ENCODE assay signal across 9 cellular contexts in the genomic region with DNA sequence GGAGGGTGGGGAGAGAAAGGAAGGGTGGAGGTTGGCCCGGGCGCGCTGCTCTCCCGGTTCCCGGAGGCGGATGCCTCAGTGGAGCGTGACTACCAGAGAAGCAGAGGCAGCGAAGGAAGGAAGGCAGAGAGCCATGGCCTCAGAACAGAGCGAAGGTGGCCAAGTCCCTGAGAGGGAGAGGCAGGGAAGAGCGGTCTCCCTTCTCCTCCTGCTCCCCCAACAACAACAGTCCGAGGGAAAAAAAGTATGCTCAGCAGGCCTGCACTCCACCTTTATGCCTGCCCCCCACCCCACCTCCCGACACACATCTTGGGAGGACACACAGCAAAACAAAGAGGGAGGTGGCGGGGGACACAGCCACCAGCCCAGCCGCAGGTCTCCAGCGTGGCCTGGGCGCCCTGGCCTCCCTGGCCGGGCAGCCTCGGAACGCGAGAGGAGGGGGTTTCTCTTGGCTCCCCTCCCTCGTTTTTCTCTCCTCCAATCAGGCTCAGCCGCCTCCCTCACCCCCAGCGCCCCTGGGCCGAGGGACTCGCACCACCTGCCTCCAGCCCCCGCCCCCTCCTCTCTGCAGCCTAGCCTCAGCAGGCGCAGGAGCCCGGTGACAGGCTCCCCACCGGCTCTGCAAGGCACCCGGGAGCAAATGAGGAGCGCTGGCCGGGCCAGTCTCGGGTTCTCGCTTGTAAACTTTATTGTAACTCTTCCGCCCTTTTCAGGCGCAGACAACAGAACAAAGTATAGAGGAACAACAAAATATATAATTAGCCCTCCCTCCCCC. TPM values are rescaled to one million over a fixed set of nuclear protein-coding genes. Genes with fewer than 3 reads are reported as not detected.
A peak's percentile ranks its signal among the peaks of the same experiment; 100 is the strongest.
DNase-seq lines count a peak whose midpoint lies in the region; ATAC-seq, FAIRE-seq and TF ChIP-seq lines count a peak whose summit lies in the region.
"Had no signal": no experiment of that assay in that cellular context is flagged by ENCODE, and none has a peak within 500 bp of the region (broad histone marks: within the 10 kb centered on the region; RNA-seq: fewer than 3 reads in every experiment).

No MANE protein-coding gene starts in this region.

- peaks cover 19% of the 10 kb centered on the region for H3K79me2 ChIP-seq in endothelial cell of umbilical vein (ENCODE audit: control insufficient read depth, insufficient read depth, low read length)

- intact Hi-C loops in endothelial cell of umbilical vein (cut with micrococcal nuclease) (loop anchor here (1.0 kb wide), 1 partner anchor 8 kb away; a partner anchor contains a TSS), Right ventricle myocardium inferior (cut with DNase I) (loop anchor here (10.0 kb wide), 1 partner anchor 587 kb away; no protein-coding TSS in a partner anchor)

- peak overlapping the region; percentile 66 for H3K27ac ChIP-seq in endothelial cell of umbilical vein (ENCODE audit: insufficient read depth, low read depth, low read length)

- DNase-seq in T-helper 2 cell treated with Interferon-gamma antibody and Interleukin-4, amounts not matched to agents 5 μg/mL and 100 μg/mL, for 36 hours (ENCODE audit: low spot score) = no peak
- no peak for DNase-seq in T-helper 2 cell
- DNase-seq in NCI-H748 treated with DMSO at 0.1 percent for 48 hours (lab: John Stamatoyannopoulos, UW) = peak; percentile 51
- DNase-seq in endothelial cell of umbilical vein (ENCODE audit: low read depth, low spot score) = peak; percentile 39
- no peak for DNase-seq in stimulated activated naive CD8-positive, alpha-beta T cell treated with anti-CD3 and anti-CD28 coated beads, Interleukin-15, amount 100 ng/mL, for 72 hours
- no peak for DNase-seq in Right ventricle myocardium inferior (ENCODE audit: missing footprints)

- H3K9me3 ChIP-seq in endothelial cell of umbilical vein (replicated peaks; ENCODE audit: control insufficient read depth, insufficient read depth, low read length) = no peaks in the 10 kb centered on the region

- no peaks in the 10 kb centered on the region for H3K9me3 Mint-ChIP-seq in T-helper 2 cell treated with Interferon-gamma antibody and Interleukin-4, amounts not matched to agents 5 μg/mL and 100 μg/mL, for 36 hours
- no peaks in the 10 kb centered on the region for H3K9me3 Mint-ChIP-seq in stimulated activated naive CD8-positive, alpha-beta T cell treated with anti-CD3 and anti-CD28 coated beads, Interleukin-15, amount 100 ng/mL, for 72 hours

- H3K9me1 ChIP-seq in endothelial cell of umbilical vein (replicated peaks; ENCODE audit: control insufficient read depth, extremely low read depth, insufficient read depth, low read length) = no peaks in the 10 kb centered on the region

- peaks cover 3% of the 10 kb centered on the region for H3K36me3 Mint-ChIP-seq in T-helper 2 cell treated with Interferon-gamma antibody and Interleukin-4, amounts not matched to agents 5 μg/mL and 100 μg/mL, for 36 hours (ENCODE audit: low read depth)

- H3K4me2 ChIP-seq in endothelial cell of umbilical vein (ENCODE audit: insufficient read depth, low read length) = peak overlapping the region; percentile 85

- POLR2A ChIA-PET in endothelial cell of umbilical vein (lab: Charles Lee) = interaction anchor here (1.4 kb wide), 1 partner anchor 14 kb away, joined by 4 read pairs; no protein-coding TSS in a partner anchor

- peaks cover 22% of the 10 kb centered on the region for H3K4me1 Mint-ChIP-seq in T-helper 2 cell treated with Interferon-gamma antibody and Interleukin-4, amounts not matched to agents 5 μg/mL and 100 μg/mL, for 36 hours (ENCODE audit: low read depth)
- peaks cover 50% of the 10 kb centered on the region for H3K4me1 Mint-ChIP-seq in stimulated activated naive CD8-positive, alpha-beta T cell treated with anti-CD3 and anti-CD28 coated beads, Interleukin-15, amount 100 ng/mL, for 72 hours

- peak; percentile 35 for FAIRE-seq in endothelial cell of umbilical vein (lab: Jason Lieb, UNC)

- peak overlapping the region; percentile 49 for H3K9ac ChIP-seq in endothelial cell of umbilical vein (replicated peaks; ENCODE audit: extremely low read depth, insufficient read depth, low read length)

- peak; percentile 31 for ATAC-seq in stimulated activated naive CD8-positive, alpha-beta T cell treated with anti-CD3 and anti-CD28 coated beads, Interleukin-15, amount 100 ng/mL, for 72 hours
- ATAC-seq in HG02642 (IDR thresholded peaks at IDR 0.05; ENCODE audit: poor library complexity, unreplicated experiment) (no peak), HG02981 (IDR thresholded peaks at IDR 0.05; ENCODE audit: unreplicated experiment) (no peak), Right ventricle myocardium inferior (no peak)

- H3K4me1 ChIP-seq in endothelial cell of umbilical vein (ENCODE audit: control insufficient read depth, extremely low read depth, insufficient read depth, low read length) = peaks cover 31% of the 10 kb centered on the region

- peaks cover 17 to 23% of the 10 kb centered on the region in 2 experiments for H3K27me3 ChIP-seq in endothelial cell of umbilical vein (ENCODE audit: control insufficient read depth in 2 of 2, insufficient read depth in 2 of 2, low read length in 2 of 2)

- H3K36me3 ChIP-seq in endothelial cell of umbilical vein (ENCODE audit: control insufficient read depth in 2 of 2, extremely low read depth in 1 of 2, insufficient read depth in 2 of 2, low read length in 2 of 2) = no peaks in the 10 kb centered on the region

- peaks cover 84% of the 10 kb centered on the region for H3K27me3 Mint-ChIP-seq in T-helper 2 cell treated with Interferon-gamma antibody and Interleukin-4, amounts not matched to agents 5 μg/mL and 100 μg/mL, for 36 hours (ENCODE audit: low read depth)
- peaks cover 96% of the 10 kb centered on the region for H3K27me3 Mint-ChIP-seq in stimulated activated naive CD8-positive, alpha-beta T cell treated with anti-CD3 and anti-CD28 coated beads, Interleukin-15, amount 100 ng/mL, for 72 hours

- CTCF ChIA-PET in endothelial cell of umbilical vein (lab: Charles Lee) = interaction anchor here (1.2 to 1.5 kb wide), 3 partner anchors 18 to 481 kb away, joined by 4 to 12 read pairs (median 6); no protein-coding TSS in a partner anchor

- H3K27ac Mint-ChIP-seq in T-helper 2 cell treated with Interferon-gamma antibody and Interleukin-4, amounts not matched to agents 5 μg/mL and 100 μg/mL, for 36 hours = peak overlapping the region; percentile 57
- no peak overlapping the region for H3K27ac Mint-ChIP-seq in stimulated activated naive CD8-positive, alpha-beta T cell treated with anti-CD3 and anti-CD28 coated beads, Interleukin-15, amount 100 ng/mL, for 72 hours

- no peak for TF ChIP-seq CTCF in endothelial cell of umbilical vein (IDR thresholded peaks at IDR 0.05; ENCODE audit: extremely low read depth in 1 of 2, insufficient read depth in 1 of 2, low read depth in 1 of 2, low read length in 2 of 2)

- peak overlapping the region; percentile 36 to 70 (median 52) for H3K4me3 ChIP-seq in endothelial cell of umbilical vein (replicated peaks in 1 of 3; ENCODE audit: insufficient read depth in 1 of 3, low read depth in 1 of 3, low read length in 3 of 3)

- dilution Hi-C loops in endothelial cell of umbilical vein (cut with MboI; ENCODE audit: extremely low pct_ligation_motif_present, low sequenced_read_pairs) = no loop called here

- peak overlapping the region; percentile 90 for H3K4me3 Mint-ChIP-seq in T-helper 2 cell treated with Interferon-gamma antibody and Interleukin-4, amounts not matched to agents 5 μg/mL and 100 μg/mL, for 36 hours
- H3K4me3 Mint-ChIP-seq in stimulated activated naive CD8-positive, alpha-beta T cell treated with anti-CD3 and anti-CD28 coated beads, Interleukin-15, amount 100 ng/mL, for 72 hours = peak overlapping the region; percentile 96 to 99

- BruUV-seq in endothelial cell of umbilical vein (replicated peaks; lab: Mats Ljungman, UMichigan) = no TSS peak

- no peaks in the 10 kb centered on the region for H4K20me1 ChIP-seq in endothelial cell of umbilical vein (replicated peaks; ENCODE audit: control insufficient read depth, extremely low read depth, insufficient read depth, low read length)

- TF ChIP-seq POLR2A in endothelial cell of umbilical vein (IDR thresholded peaks at IDR 0.05; ENCODE audit: low read depth, low read length) = peak; percentile 63

- peak overlapping the region; percentile 76 for H2AFZ ChIP-seq in endothelial cell of umbilical vein (ENCODE audit: low read depth, low read length)

RNA-seq across cellular contexts. Expression of a gene that starts 1.1 kb away (rescaled TPM):
- 24.5 and 29.8 TPM in 2 replicates for total RNA-seq in endothelial cell of umbilical vein
- 23.5 and 24.2 TPM in 2 replicates for polyA plus RNA-seq in endothelial cell of umbilical vein
- 18.2 and 21.3 TPM in 2 replicates for polyA plus RNA-seq in endothelial cell of umbilical vein (2011; cell fraction: cytosol; rRNA removed)
- polyA plus RNA-seq in endothelial cell of umbilical vein (2011; cell fraction: nucleus; rRNA removed) = 5.5 and 6.9 TPM in 2 replicates
- 26.0 and 33.3 TPM in 2 replicates for polyA plus RNA-seq in endothelial cell of umbilical vein (2012)
- polyA minus RNA-seq in endothelial cell of umbilical vein = 8.2 and 9.4 TPM in 2 replicates
- polyA minus RNA-seq in endothelial cell of umbilical vein (2011; cell fraction: cytosol; rRNA and poly(A)+ RNA removed) = 10.9 TPM
- polyA minus RNA-seq in endothelial cell of umbilical vein (2011; cell fraction: nucleus; rRNA and poly(A)+ RNA removed) = 1.3 and 1.5 TPM in 2 replicates
- total RNA-seq in Right ventricle myocardium inferior = 0.41 TPM

RNA-seq across cellular contexts. Expression of a gene that starts 3.2 kb away (rescaled TPM):
- total RNA-seq in endothelial cell of umbilical vein = 1.7 and 2.0 TPM in 2 replicates
- 1.6 and 2.4 TPM in 2 replicates for polyA plus RNA-seq in endothelial cell of umbilical vein
- polyA plus RNA-seq in endothelial cell of umbilical vein (2011; cell fraction: cytosol; rRNA removed) = 0.81 and 0.86 TPM in 2 replicates
- 0.63 and 0.96 TPM in 2 replicates for polyA plus RNA-seq in endothelial cell of umbilical vein (2011; cell fraction: nucleus; rRNA removed)
- polyA plus RNA-seq in endothelial cell of umbilical vein (2012) = 3.4 and 3.6 TPM in 2 replicates
- 0.25 and 1.7 TPM in 2 replicates for polyA minus RNA-seq in endothelial cell of umbilical vein
- polyA minus RNA-seq in endothelial cell of umbilical vein (2011; cell fraction: cytosol; rRNA and poly(A)+ RNA removed) = not detected
- polyA minus RNA-seq in endothelial cell of umbilical vein (2011; cell fraction: nucleus; rRNA and poly(A)+ RNA removed) = 0.67 and 0.91 TPM in 2 replicates
- total RNA-seq in Right ventricle myocardium inferior = not detected

RNA-seq across cellular contexts. Expression of a gene that starts 7.1 kb away (rescaled TPM):
- total RNA-seq in endothelial cell of umbilical vein (24.0 and 27.4 TPM in 2 replicates), Right ventricle myocardium inferior (0.57 TPM)
- 8.8 and 10.0 TPM in 2 replicates for polyA plus RNA-seq in endothelial cell of umbilical vein
- 4.3 and 6.1 TPM in 2 replicates for polyA plus RNA-seq in endothelial cell of umbilical vein (2011; cell fraction: cytosol; rRNA removed)
- polyA plus RNA-seq in endothelial cell of umbilical vein (2011; cell fraction: nucleus; rRNA removed) = 42.1 and 47.5 TPM in 2 replicates
- polyA plus RNA-seq in endothelial cell of umbilical vein (2012) = 12.4 and 13.8 TPM in 2 replicates
- 3.9 and 7.0 TPM in 2 replicates for polyA minus RNA-seq in endothelial cell of umbilical vein
- 2.8 TPM for polyA minus RNA-seq in endothelial cell of umbilical vein (2011; cell fraction: cytosol; rRNA and poly(A)+ RNA removed)
- polyA minus RNA-seq in endothelial cell of umbilical vein (2011; cell fraction: nucleus; rRNA and poly(A)+ RNA removed) = 9.1 and 16.5 TPM in 2 replicates

RNA-seq across cellular contexts. Expression of a gene that starts 14.3 kb away (rescaled TPM):
- total RNA-seq in endothelial cell of umbilical vein (0.69 and 1.1 TPM in 2 replicates), Right ventricle myocardium inferior (not detected)
- 0.49 and 0.79 TPM in 2 replicates for polyA plus RNA-seq in endothelial cell of umbilical vein
- 0.62 and 0.82 TPM in 2 replicates for polyA plus RNA-seq in endothelial cell of umbilical vein (2011; cell fraction: cytosol; rRNA removed)
- 0.50 and 0.54 TPM in 2 replicates for polyA plus RNA-seq in endothelial cell of umbilical vein (2011; cell fraction: nucleus; rRNA removed)
- polyA plus RNA-seq in endothelial cell of umbilical vein (2012) = 0.98 and 1.4 TPM in 2 replicates
- 1.3 and 2.6 TPM in 2 replicates for polyA minus RNA-seq in endothelial cell of umbilical vein
- polyA minus RNA-seq in endothelial cell of umbilical vein (2011; cell fraction: cytosol; rRNA and poly(A)+ RNA removed) = not detected
- polyA minus RNA-seq in endothelial cell of umbilical vein (2011; cell fraction: nucleus; rRNA and poly(A)+ RNA removed) = 0.24 and 0.38 TPM in 2 replicates

RNA-seq across cellular contexts. Expression of a gene that starts 18.3 kb away (rescaled TPM):
- total RNA-seq in endothelial cell of umbilical vein = 7.3 and 8.5 TPM in 2 replicates
- polyA plus RNA-seq in endothelial cell of umbilical vein = 2.0 and 2.6 TPM in 2 replicates
- polyA plus RNA-seq in endothelial cell of umbilical vein (2011; cell fraction: cytosol; rRNA removed) = 1.0 and 1.1 TPM in 2 replicates
- polyA plus RNA-seq in endothelial cell of umbilical vein (2011; cell fraction: nucleus; rRNA removed) = 13.1 and 13.2 TPM in 2 replicates
- polyA plus RNA-seq in endothelial cell of umbilical vein (2012) = 3.3 and 3.5 TPM in 2 replicates
- polyA minus RNA-seq in endothelial cell of umbilical vein = 0.57 and 0.58 TPM in 2 replicates
- 0.82 TPM for polyA minus RNA-seq in endothelial cell of umbilical vein (2011; cell fraction: cytosol; rRNA and poly(A)+ RNA removed)
- polyA minus RNA-seq in endothelial cell of umbilical vein (2011; cell fraction: nucleus; rRNA and poly(A)+ RNA removed) = 2.5 and 2.6 TPM in 2 replicates
- total RNA-seq in Right ventricle myocardium inferior = not detected
- total RNA-seq: activated CD8-positive, alpha-beta memory T cell treated with anti-CD3 and anti-CD28 coated beads for 36 hours had no signal

Comparison
In these comparisons a context has a peak if more than half of its experiments do, and no peak if none do; other contexts are left out.
1. DNase-seq: peak in NCI-H748 treated with DMSO at 0.1 percent for 48 hours (single experiment) and endothelial cell of umbilical vein (single experiment); none in T-helper 2 cell treated with Interferon-gamma antibody and Interleukin-4, amounts not matched to agents 5 μg/mL and 100 μg/mL, for 36 hours (single experiment), T-helper 2 cell (0 of 5), stimulated activated naive CD8-positive, alpha-beta T cell treated with anti-CD3 and anti-CD28 coated beads, Interleukin-15, amount 100 ng/mL, for 72 hours (0 of 2) and Right ventricle myocardium inferior (single experiment).
2. RNA of a gene that starts 1.1 kb away (total RNA-seq): 24.5 to 29.8 TPM in endothelial cell of umbilical vein; 0.41 TPM in Right ventricle myocardium inferior (single experiment); every median in the first group is over 10 times any median in the second.
3. RNA of a gene that starts 7.1 kb away (total RNA-seq): 24.0 to 27.4 TPM in endothelial cell of umbilical vein; 0.57 TPM in Right ventricle myocardium inferior (single experiment); every median in the first group is over 10 times any median in the second.